In genomic region chr14:61343991-61344405, GRCh38 we compare ENCODE assay signal across 12 cellular contexts. TPM values are rescaled to one million over a fixed set of nuclear protein-coding genes. Genes with fewer than 3 reads are reported as not detected.
DNase-seq lines count a peak whose midpoint lies in the region; ATAC-seq and TF ChIP-seq lines count a peak whose summit lies in the region.
"Had no signal": no experiment of that assay in that cellular context is flagged by ENCODE, and none has a peak within 500 bp of the region (broad histone marks: within the 10 kb centered on the region; RNA-seq: fewer than 3 reads in every experiment).

No MANE protein-coding gene starts in this region.

- BruUV-seq in Calu3 (replicated peaks; lab: Mats Ljungman, UMichigan), result no TSS peak

- peak; percentile 44 for ATAC-seq in activated CD4-positive, alpha-beta T cell treated with anti-CD3 and anti-CD28 coated beads for 36 hours
- ATAC-seq in left lobe of liver, result peak; percentile 31
- ATAC-seq: A549 had no signal

- CTCF ChIA-PET in activated CD4-positive, alpha-beta T cell treated with anti-CD3 and anti-CD28 coated beads for 36 hours (lab: Charles Lee), result interaction anchor here (0.6 to 1.7 kb wide), 13 partner anchors 10 to 339 kb away, joined by 3 to 15 read pairs (median 3); no protein-coding TSS in a partner anchor
- CTCF ChIA-PET in Calu3 (lab: Charles Lee), result no interaction called here

- WGBS in thyroid gland, 2 donors, result 79 to 92% methylated on average over 4 of the region's 4 CpGs

- peak overlapping the region; percentile 86 for H3K4me3 Mint-ChIP-seq in activated CD4-positive, alpha-beta T cell treated with anti-CD3 and anti-CD28 coated beads for 36 hours
- H3K4me3 Mint-ChIP-seq in activated naive CD4-positive, alpha-beta T cell treated with anti-CD3 and anti-CD28 coated beads, Interleukin-2, amount 50 U/mL, for 24 hours, result peak overlapping the region; percentile 79
- no peak overlapping the region for H3K4me3 Mint-ChIP-seq in Calu3 (ENCODE audit: low read depth, unreplicated experiment)

- H3K4me3 ChIP-seq in thyroid gland (replicated peaks in 1 of 3), result no peak overlapping the region
- H3K4me3 ChIP-seq: A549, mucosa of descending colon, SK-N-MC had no signal

- peak; percentile 69 for DNase-seq in activated CD4-positive, alpha-beta T cell treated with anti-CD3 and anti-CD28 coated beads for 36 hours
- DNase-seq in activated CD4-positive, alpha-beta T cell treated with anti-CD3 and anti-CD28 coated beads for 1 hour, result no peak
- DNase-seq in left lobe of liver (ENCODE audit: low spot score) (no peak), thyroid gland (no peak), NOMO-1 treated with dmso at 0.1 percent for 144 hours (lab: John Stamatoyannopoulos, UW; ENCODE audit: unreplicated experiment) (no peak), SIG-M5 (lab: John Stamatoyannopoulos, UW) (no peak), Calu3 (no peak)
- DNase-seq: mucosa of descending colon, NCI-H2029 treated with DMSO at 0.1 percent for 48 hours had no signal

- peaks cover 6% of the 10 kb centered on the region for H3K9me3 Mint-ChIP-seq in activated CD4-positive, alpha-beta T cell treated with anti-CD3 and anti-CD28 coated beads for 36 hours (ENCODE audit: low read depth)
- H3K9me3 Mint-ChIP-seq in activated naive CD4-positive, alpha-beta T cell treated with anti-CD3 and anti-CD28 coated beads, Interleukin-2, amount 50 U/mL, for 24 hours, result peaks cover 7% of the 10 kb centered on the region
- H3K9me3 Mint-ChIP-seq in Calu3 (ENCODE audit: low read depth, unreplicated experiment), result no peaks in the 10 kb centered on the region

- peaks cover 94% of the 10 kb centered on the region for H3K4me1 Mint-ChIP-seq in activated CD4-positive, alpha-beta T cell treated with anti-CD3 and anti-CD28 coated beads for 36 hours
- H3K4me1 Mint-ChIP-seq in activated naive CD4-positive, alpha-beta T cell treated with anti-CD3 and anti-CD28 coated beads, Interleukin-2, amount 50 U/mL, for 24 hours, result peaks cover 96% of the 10 kb centered on the region
- H3K4me1 Mint-ChIP-seq in Calu3 (ENCODE audit: low read depth, unreplicated experiment), result no peaks in the 10 kb centered on the region

- TF ChIP-seq CTCF in thyroid gland (IDR thresholded peaks at IDR 0.05) (no peak), Calu3 (IDR thresholded peaks at IDR 0.05; ENCODE audit: unreplicated experiment) (no peak)

- H3K36me3 Mint-ChIP-seq in activated CD4-positive, alpha-beta T cell treated with anti-CD3 and anti-CD28 coated beads for 36 hours (ENCODE audit: low read depth), result peaks cover 53% of the 10 kb centered on the region
- H3K36me3 Mint-ChIP-seq in activated naive CD4-positive, alpha-beta T cell treated with anti-CD3 and anti-CD28 coated beads, Interleukin-2, amount 50 U/mL, for 24 hours, result peaks cover 12% of the 10 kb centered on the region
- no peaks in the 10 kb centered on the region for H3K36me3 Mint-ChIP-seq in Calu3 (ENCODE audit: insufficient read depth, unreplicated experiment)

- no peaks in the 10 kb centered on the region for H3K36me3 ChIP-seq in thyroid gland

- H3K27me3 ChIP-seq in thyroid gland, result no peaks in the 10 kb centered on the region

- POLR2A ChIA-PET in activated CD4-positive, alpha-beta T cell treated with anti-CD3 and anti-CD28 coated beads for 36 hours (lab: Charles Lee), result interaction anchor here (0.6 to 2.5 kb wide), 7 partner anchors 10 to 59 kb away, joined by 3 to 24 read pairs (median 6); no protein-coding TSS in a partner anchor

- no peaks in the 10 kb centered on the region for H3K9me3 ChIP-seq in thyroid gland
- H3K9me3 ChIP-seq: A549, mucosa of descending colon had no signal

- intact Hi-C loops in activated CD4-positive, alpha-beta T cell treated with anti-CD3 and anti-CD28 coated beads for 36 hours (cut with DNase I, micrococcal nuclease), result loop anchor here (2.0 to 5.0 kb wide), 5 partner anchors 45 to 319 kb away; no protein-coding TSS in a partner anchor
- intact Hi-C loops in thyroid gland (cut with DNase I) (no loop called here), Calu3 (cut with micrococcal nuclease; ENCODE audit: unreplicated experiment) (no loop called here)

- H3K27ac ChIP-seq in thyroid gland, result peak overlapping the region; percentile 51 to 66 (median 65)
- H3K27ac ChIP-seq: A549, SK-N-MC had no signal

- no peaks in the 10 kb centered on the region for H3K27me3 Mint-ChIP-seq in activated CD4-positive, alpha-beta T cell treated with anti-CD3 and anti-CD28 coated beads for 36 hours
- no peaks in the 10 kb centered on the region for H3K27me3 Mint-ChIP-seq in activated naive CD4-positive, alpha-beta T cell treated with anti-CD3 and anti-CD28 coated beads, Interleukin-2, amount 50 U/mL, for 24 hours
- H3K27me3 Mint-ChIP-seq in Calu3 (ENCODE audit: unreplicated experiment), result no peaks in the 10 kb centered on the region

- H3K4me1 ChIP-seq in thyroid gland, result peaks cover 0 to 25% of the 10 kb centered on the region in 2 donors

- H3K27ac Mint-ChIP-seq in activated CD4-positive, alpha-beta T cell treated with anti-CD3 and anti-CD28 coated beads for 36 hours, result peak overlapping the region; percentile 99
- peak overlapping the region; percentile 95 for H3K27ac Mint-ChIP-seq in activated naive CD4-positive, alpha-beta T cell treated with anti-CD3 and anti-CD28 coated beads, Interleukin-2, amount 50 U/mL, for 24 hours
- no peak overlapping the region for H3K27ac Mint-ChIP-seq in Calu3 (ENCODE audit: unreplicated experiment)

- TF ChIP-seq POLR2A in thyroid gland (IDR thresholded peaks at IDR 0.05), result no peak

RNA-seq across cellular contexts. Expression of gene PRKCH, which starts 22.6 kb away (rescaled TPM):
- 100 to 1,000 TPM; 109 to 145 TPM for total RNA-seq in activated CD4-positive, alpha-beta T cell treated with anti-CD3 and anti-CD28 coated beads for 36 hours
- total RNA-seq in left lobe of liver (6.4 TPM), thyroid gland (10 to 100 TPM; 34.0 to 68.7 (median 49.8) TPM), Calu3 (2022) (18.5 and 22.3 TPM in 2 replicates)

Comparison
In these comparisons a context has a peak if more than half of its experiments do, and no peak if none do; other contexts are left out.
1. intact Hi-C loops: an anchor here in activated CD4-positive, alpha-beta T cell treated with anti-CD3 and anti-CD28 coated beads for 36 hours (2.0 to 5.0 kb wide); none called in thyroid gland and Calu3.